7 cellular contexts compared by ENCODE assay signal in the genomic region with DNA sequence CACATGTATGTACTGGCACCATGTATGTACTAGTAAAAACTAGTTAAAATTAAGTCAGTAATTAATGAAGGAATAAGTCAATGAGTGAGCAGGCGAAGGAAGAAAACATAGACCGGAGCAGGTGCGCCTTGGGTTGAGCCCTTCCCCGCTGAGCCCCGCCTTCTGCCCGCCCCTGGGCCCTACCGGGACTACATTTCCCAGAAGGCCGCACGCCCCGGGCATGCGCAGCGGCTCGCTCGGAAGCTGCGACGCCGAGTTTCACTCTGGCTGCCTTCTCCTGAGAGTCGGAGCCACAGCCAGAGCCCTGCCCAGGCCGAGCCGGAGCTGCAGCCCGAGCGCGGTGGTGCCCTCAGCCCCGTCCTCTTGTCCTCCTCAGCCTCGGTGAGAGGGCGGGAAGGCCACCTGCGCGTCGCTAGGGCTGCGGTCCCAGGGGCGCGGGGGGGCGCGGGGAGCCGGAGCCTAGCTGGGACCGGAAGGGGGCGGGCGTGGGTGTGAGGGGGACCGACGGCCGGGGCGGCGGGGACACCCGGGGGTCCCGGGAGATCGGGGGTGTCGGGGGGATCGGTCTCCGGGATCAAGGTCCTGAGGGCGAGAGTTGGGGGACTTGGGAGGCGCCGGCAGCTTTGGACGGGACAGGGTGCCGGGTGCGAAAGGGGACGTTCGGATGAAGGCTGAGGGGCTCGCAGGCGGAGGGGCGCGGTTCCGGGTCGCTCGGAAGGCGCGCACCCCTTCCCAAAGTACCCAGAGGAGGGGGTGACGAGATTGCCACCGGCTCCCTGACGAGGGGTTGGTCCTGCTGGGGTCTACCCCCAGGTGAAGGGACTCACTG.
A peak's percentile ranks its signal among the peaks of the same experiment; 100 is the strongest.
DNase-seq lines count a peak whose midpoint lies in the region; ATAC-seq and TF ChIP-seq lines count a peak whose summit lies in the region.
"Not testable (repeated sequence)": the region's sequence is repeated elsewhere in the genome, so short reads cannot be mapped to it uniquely, and the experiment has no call there.

No MANE protein-coding gene starts in this region.

- H3K27me3 Mint-ChIP-seq in T-helper 17 cell; natural killer cell (ENCODE audit: low read depth in 2 of 2): not testable (repeated sequence)

- intact Hi-C loops in natural killer cell (cut with micrococcal nuclease) = not testable (repeated sequence)

- DNase-seq in T-helper 17 cell; fibroblast of villous mesenchyme (ENCODE audit: low read depth): not testable (repeated sequence)
- peak; percentile 25 for DNase-seq in natural killer cell

- not testable (repeated sequence) for H3K4me1 Mint-ChIP-seq in T-helper 17 cell, natural killer cell

- not testable (repeated sequence) for H3K36me3 Mint-ChIP-seq in T-helper 17 cell (ENCODE audit: low read depth); natural killer cell

- H3K4me3 Mint-ChIP-seq in T-helper 17 cell = not testable (repeated sequence)
- peak overlapping the region; percentile 42 for H3K4me3 Mint-ChIP-seq in natural killer cell

- not testable (repeated sequence) for H3K9me3 ChIP-seq in T-helper 17 cell (ENCODE audit: control insufficient read depth, low read length, poor library complexity, severe bottlenecking)

- H3K9me3 Mint-ChIP-seq in natural killer cell = not testable (repeated sequence)

- peak overlapping the region; percentile 37 for H3K4me3 ChIP-seq in fibroblast of villous mesenchyme (ENCODE audit: low read depth, low read length)

- ATAC-seq in GM18867 (IDR thresholded peaks at IDR 0.05; ENCODE audit: unreplicated experiment) (peak; percentile 96), GM21390 (IDR thresholded peaks at IDR 0.05; ENCODE audit: unreplicated experiment) (peak; percentile 97), HG02840 (IDR thresholded peaks at IDR 0.05; ENCODE audit: low FRiP score, unreplicated experiment) (peak; percentile 97), HG03342 (IDR thresholded peaks at IDR 0.05; ENCODE audit: unreplicated experiment) (peak; percentile 97), T-helper 17 cell (peak; percentile 99), natural killer cell (peak; percentile 98 to 99 (median 99))

- not testable (repeated sequence) for H3K27ac Mint-ChIP-seq in T-helper 17 cell, natural killer cell

- TF ChIP-seq CTCF in fibroblast of villous mesenchyme (IDR thresholded peaks at IDR 0.05; ENCODE audit: insufficient read depth, low read depth, low read length); natural killer cell (IDR thresholded peaks at IDR 0.05): not testable (repeated sequence)
